11 cellular contexts compared by ENCODE assay signal in the genomic region with DNA sequence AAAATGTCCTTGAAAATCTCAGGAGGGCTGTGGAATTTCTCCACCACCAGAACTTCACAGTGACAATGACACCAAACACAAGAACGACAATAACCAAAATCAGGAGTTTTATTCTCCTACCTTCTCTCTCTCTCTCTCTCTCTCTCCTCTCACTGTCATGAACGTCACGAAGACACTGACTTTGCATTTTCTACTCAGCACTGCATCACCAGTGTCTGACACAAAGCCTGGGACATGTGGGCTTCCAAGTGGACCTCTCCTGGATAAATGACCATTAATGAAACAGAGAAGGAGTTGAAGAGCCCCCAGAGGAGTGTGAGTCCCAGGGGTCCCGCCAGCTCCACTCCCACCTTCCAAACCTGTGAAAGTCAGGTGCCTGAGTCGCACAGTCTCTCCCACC. TPM values are rescaled to one million over a fixed set of nuclear protein-coding genes. Genes with fewer than 3 reads are reported as not detected.
DNase-seq lines count a peak whose midpoint lies in the region; ATAC-seq, FAIRE-seq and TF ChIP-seq lines count a peak whose summit lies in the region.
"Not testable (repeated sequence)": the region's sequence is repeated elsewhere in the genome, so short reads cannot be mapped to it uniquely, and the experiment has no call there.
"Had no signal": no experiment of that assay in that cellular context is flagged by ENCODE, and none has a peak within 500 bp of the region (broad histone marks: within the 10 kb centered on the region; RNA-seq: fewer than 3 reads in every experiment).

No MANE protein-coding gene starts in this region.

- not testable (repeated sequence) for TF ChIP-seq RAD21 in H1 (IDR thresholded peaks at IDR 0.05 in 1 of 2, conservative IDR thresholded peaks at IDR 0.05 in 1 of 2; ENCODE audit: low read depth in 2 of 2, low read length in 2 of 2)

- not testable (repeated sequence) for H3K4me3 Mint-ChIP-seq in GM23338; astrocyte (ENCODE audit: unreplicated experiment); osteocyte (ENCODE audit: unreplicated experiment)

- not testable (repeated sequence) for H4K8ac ChIP-seq in H1 (ENCODE audit: extremely low read depth, insufficient read depth, low read length)

- H3F3A ChIP-seq in GM23338 (replicated peaks; ENCODE audit: low read depth): not testable (repeated sequence)

- H4K20me1 ChIP-seq in GM23338 (replicated peaks; ENCODE audit: insufficient read depth); astrocyte (ENCODE audit: insufficient read depth, low read length); H1 (replicated peaks in 1 of 2; ENCODE audit: control insufficient read depth in 1 of 2, insufficient read depth in 2 of 2, low read length in 2 of 2): not testable (repeated sequence)

- not testable (repeated sequence) for H3K23me2 ChIP-seq in H1 (ENCODE audit: low read depth, low read length)

- H3K4me1 Mint-ChIP-seq in GM23338 (peaks cover 27% of the 10 kb centered on the region), astrocyte (ENCODE audit: low read depth, unreplicated experiment) (peaks cover 44% of the 10 kb centered on the region), osteocyte (ENCODE audit: unreplicated experiment) (peaks cover 39% of the 10 kb centered on the region)

- H2BK5ac ChIP-seq in H1 (ENCODE audit: low read depth, low read length): not testable (repeated sequence)

- POLR2A ChIA-PET in RWPE1 (lab: Yijun Ruan, JAX; ENCODE audit: low non-redundant PET): not testable (repeated sequence)
- POLR2A ChIA-PET in H1 (lab: Charles Lee; ENCODE audit: partially characterized antibody): interaction anchor here (1.1 kb wide), 1 partner anchor 23 kb away, joined by 4 read pairs; no protein-coding TSS in a partner anchor

- not testable (repeated sequence) for TF ChIP-seq EP300 in H1 (IDR thresholded peaks at IDR 0.05; ENCODE audit: borderline replicate concordance in 1 of 2, low read depth in 2 of 2, low read length in 2 of 2)

- peak overlapping the region; percentile 61; the same call in 1 of the 2 replicates for H3K27ac ChIP-seq in GM23338 (ENCODE audit: low read depth)
- peak overlapping the region; percentile 95 for H3K27ac ChIP-seq in RWPE1
- H3K27ac ChIP-seq in astrocyte (ENCODE audit: low read depth, low read length); H1 (ENCODE audit: low read depth, low read length): not testable (repeated sequence)

- not testable (repeated sequence) for H3K79me2 ChIP-seq in GM23338 (replicated peaks; ENCODE audit: insufficient read depth); astrocyte (ENCODE audit: insufficient read depth, low read length); H1 (ENCODE audit: control insufficient read depth in 1 of 2, insufficient read depth in 2 of 2, low read length in 2 of 2)

- not testable (repeated sequence) for TF ChIP-seq POLR2A in H1 (IDR thresholded peaks at IDR 0.05; ENCODE audit: control extremely low read depth in 1 of 2, low read depth in 2 of 2, low read length in 2 of 2)

- not testable (repeated sequence) for H3K9me3 ChIP-seq in astrocyte (ENCODE audit: insufficient read depth, low read depth, low read length); H1 (ENCODE audit: insufficient read depth in 2 of 2, low read depth in 1 of 2, low read length in 1 of 2)

- 81% methylated on average over 5 of the region's 5 CpGs; no CpG with 5 or more reads in 1 of the 2 experiments for WGBS in H1 (ENCODE audit: extremely low coverage in 1 of 2, insufficient coverage in 1 of 2, insufficient read length in 1 of 2, insufficient replicate concordance in 2 of 2, low coverage in 1 of 2, low lambda C conversion rate in 2 of 2, missing lambda C conversion rate in 1 of 2), 2 experiments

- not testable (repeated sequence) for H3K18ac ChIP-seq in H1 (ENCODE audit: extremely low read depth, low read length)

- not testable (repeated sequence) for H3K36me3 ChIP-seq in GM23338 (ENCODE audit: insufficient read depth); astrocyte (ENCODE audit: insufficient read depth, low read length); H1 (ENCODE audit: control insufficient read depth in 2 of 4, insufficient read depth in 4 of 4, low read length in 3 of 4)

- H3K9me2 ChIP-seq in GM23338 (ENCODE audit: insufficient read depth): not testable (repeated sequence)

- H3K9ac ChIP-seq in astrocyte (ENCODE audit: low read length); H1 (replicated peaks in 1 of 4; ENCODE audit: extremely low read depth in 1 of 4, low read depth in 3 of 4, low read length in 3 of 4): not testable (repeated sequence)

- not testable (repeated sequence) for H3K56ac ChIP-seq in H1 (replicated peaks; ENCODE audit: insufficient read length, low read depth, low read length)

- not testable (repeated sequence) for H3K4me2 ChIP-seq in GM23338; astrocyte (ENCODE audit: low read length); H1 (ENCODE audit: insufficient read depth in 1 of 2, low read depth in 2 of 2, low read length in 2 of 2)

- not testable (repeated sequence) for H3K36me3 Mint-ChIP-seq in GM23338 (ENCODE audit: low read depth); astrocyte (ENCODE audit: low read depth, unreplicated experiment); osteocyte (ENCODE audit: unreplicated experiment)

- not testable (repeated sequence) for H3K4me3 ChIP-seq in GM23338; astrocyte (ENCODE audit: insufficient read depth, low read depth, low read length); H1 (ENCODE audit: extremely low read depth in 1 of 4, insufficient read depth in 2 of 4, low read depth in 3 of 4, low read length in 4 of 4)

- H3K14ac ChIP-seq in H1 (ENCODE audit: insufficient read length): not testable (repeated sequence)

- peak overlapping the region; percentile 81; the same call in 1 of the 2 replicates for H2BK12ac ChIP-seq in H1 (ENCODE audit: low read depth, low read length)

- DNase-seq in GM23338 (ENCODE audit: low spot score); RWPE1 (ENCODE audit: low spot score); astrocyte (ENCODE audit: low read depth); H1 (ENCODE audit: low read depth in 1 of 2, low spot score in 2 of 2); osteocyte (ENCODE audit: extremely low spot score, unreplicated experiment): not testable (repeated sequence)

- H2BK120ac ChIP-seq in H1 (replicated peaks; ENCODE audit: low read depth, low read length): not testable (repeated sequence)

- not testable (repeated sequence) for H3K9me3 Mint-ChIP-seq in GM23338; astrocyte (ENCODE audit: unreplicated experiment); osteocyte (ENCODE audit: unreplicated experiment)

- not testable (repeated sequence) for H3K79me1 ChIP-seq in H1 (ENCODE audit: low read depth, low read length)

- not testable (repeated sequence) for H3K4me1 ChIP-seq in GM23338 (ENCODE audit: insufficient read depth); astrocyte (ENCODE audit: insufficient read depth, low read length)
- H3K4me1 ChIP-seq in H1 (replicated peaks in 1 of 4; ENCODE audit: control insufficient read depth in 3 of 4, insufficient read depth in 4 of 4, low read length in 3 of 4): peaks cover 3 to 17% (median 6%) of the 10 kb centered on the region in 4 experiments; a peak in 5 of 7 replicates

- H3K4ac ChIP-seq in H1 (replicated peaks; ENCODE audit: insufficient read length, low read depth, low read length): not testable (repeated sequence)

- H2BK15ac ChIP-seq in H1 (ENCODE audit: low read length): not testable (repeated sequence)

- CTCF ChIA-PET in RWPE1 (lab: Yijun Ruan, JAX): not testable (repeated sequence)
- CTCF ChIA-PET in H1 (lab: Charles Lee; ENCODE audit: partially characterized antibody): interaction anchor here (0.9 to 1.9 kb wide), 5 partner anchors 10 to 325 kb away, joined by 3 to 17 read pairs (median 4); partner anchors contain the start of gene IGFL3

- not testable (repeated sequence) for H4K5ac ChIP-seq in H1 (ENCODE audit: insufficient read length, low read depth, low read length)

- ATAC-seq in GM23338: not testable (repeated sequence)

- H3K27ac Mint-ChIP-seq in GM23338: not testable (repeated sequence)
- peak overlapping the region; percentile 62 for H3K27ac Mint-ChIP-seq in astrocyte (ENCODE audit: unreplicated experiment)
- H3K27ac Mint-ChIP-seq in osteocyte (ENCODE audit: unreplicated experiment): peak overlapping the region; percentile 93

- H3K27me3 Mint-ChIP-seq in GM23338 (ENCODE audit: insufficient read depth, low read depth, poor library complexity): not testable (repeated sequence)
- H3K27me3 Mint-ChIP-seq in astrocyte (ENCODE audit: low read depth, unreplicated experiment) (peaks cover 31% of the 10 kb centered on the region), osteocyte (ENCODE audit: unreplicated experiment) (peaks cover 14% of the 10 kb centered on the region)

- not testable (repeated sequence) for H3K27me3 ChIP-seq in GM23338 (ENCODE audit: insufficient read depth); H1 (replicated peaks in 1 of 4; ENCODE audit: control insufficient read depth in 3 of 4, extremely low read depth in 1 of 4, insufficient read depth in 3 of 4, low read length in 3 of 4)
- H3K27me3 ChIP-seq in astrocyte (ENCODE audit: insufficient read depth, low read length): peaks cover 27% of the 10 kb centered on the region

- not testable (repeated sequence) for H3K23ac ChIP-seq in H1 (ENCODE audit: insufficient read length)

- not testable (repeated sequence) for H2AK5ac ChIP-seq in H1 (ENCODE audit: low read depth, low read length)

- not testable (repeated sequence) for H2BK20ac ChIP-seq in H1 (ENCODE audit: low read length)

- not testable (repeated sequence) for FAIRE-seq in astrocyte (lab: Jason Lieb, UNC); H1 (lab: Jason Lieb, UNC)

- TF ChIP-seq CTCF in GM23338 (conservative IDR thresholded peaks at IDR 0.05; ENCODE audit: low read depth in 2 of 2); RWPE1 (conservative IDR thresholded peaks at IDR 0.05; ENCODE audit: low read depth); astrocyte (IDR thresholded peaks at IDR 0.05; ENCODE audit: insufficient read depth, low read depth, low read length); H1 (IDR thresholded peaks at IDR 0.05; ENCODE audit: control extremely low read depth in 1 of 3, insufficient read depth in 1 of 3, low read depth in 1 of 3, low read length in 3 of 3); osteocyte (IDR thresholded peaks at IDR 0.05): not testable (repeated sequence)

- H2AFZ ChIP-seq in GM23338; astrocyte (ENCODE audit: low read depth, low read length); H1 (ENCODE audit: low read length): not testable (repeated sequence)

- H4K91ac ChIP-seq in H1 (replicated peaks; ENCODE audit: insufficient read length, low read length): not testable (repeated sequence)

RNA-seq across cellular contexts. Expression of gene IGFL1, which starts 16.9 kb away (rescaled TPM):
- not detected in 2 replicates for total RNA-seq in GM23338 (2014; rRNA removed; shearing (Covaris generic))
- polyA plus RNA-seq in GM23338 (2016; fragmentation: Nextera tagmentation; extraction: Ambion mirVana): not detected in 2 replicates
- total RNA-seq in astrocyte: not detected in 2 replicates
- not detected in 2 replicates for total RNA-seq in H1 (2021; fragmentation: NEBNext Ultra II Directional; extraction: Animal tissue kit (Norgen Biotek cat#: 25700))
- not detected in 2 replicates for polyA plus RNA-seq in H1 (2011; rRNA removed)
- polyA plus RNA-seq in H1 (2011; cell fraction: cytosol; rRNA removed): not detected
- polyA plus RNA-seq in H1 (2011; cell fraction: nucleus; rRNA removed): not detected
- polyA plus RNA-seq in H1 (2012, experiment 1 of 2): not detected in 4 replicates
- not detected for polyA plus RNA-seq in H1 (2012, experiment 2 of 2)
- 0.08 TPM for polyA plus RNA-seq in H1 (2013, experiment 1 of 2)
- not detected for polyA plus RNA-seq in H1 (2013, experiment 2 of 2)
- not detected in 2 replicates for polyA minus RNA-seq in H1 (2011; rRNA and poly(A)+ RNA removed)
- polyA minus RNA-seq in H1 (2011; cell fraction: cytosol; rRNA and poly(A)+ RNA removed): not detected
- polyA minus RNA-seq in H1 (2011; cell fraction: nucleus; rRNA and poly(A)+ RNA removed): not detected
- total RNA-seq in osteocyte: not detected in 2 replicates
- total RNA-seq: B cell; CD4-positive, CD25-positive, alpha-beta regulatory T cell; CD8-positive, alpha-beta T cell; GM12878; GM23248 had no signal
- polyA plus RNA-seq: AG04450; CD4-positive, CD25-positive, alpha-beta regulatory T cell; GM12878; GM23248 had no signal
